Comparison of ENCODE assay signal across 12 cellular contexts in genomic region chr14:103220982-103221641, GRCh38.
DNase-seq lines count a peak whose midpoint lies in the region; ATAC-seq and TF ChIP-seq lines count a peak whose summit lies in the region.
"Had no signal": no experiment of that assay in that cellular context is flagged by ENCODE, and none has a peak within 500 bp of the region (broad histone marks: within the 10 kb centered on the region; RNA-seq: fewer than 3 reads in every experiment).

No MANE protein-coding gene starts in this region.

- H3K4me1 Mint-ChIP-seq in CD4-positive, alpha-beta T cell (ENCODE audit: low read depth) = no peaks in the 10 kb centered on the region
- H3K4me1 Mint-ChIP-seq: activated naive CD4-positive, alpha-beta T cell treated with anti-CD3 and anti-CD28 coated beads, Interleukin-2, amount 10 ng/mL, durations not matched to agents 7 days and 5 days had no signal

- ATAC-seq in GM18498 (IDR thresholded peaks at IDR 0.05; ENCODE audit: unreplicated experiment) (no peak), esophagus mucosa (no peak), HG02642 (IDR thresholded peaks at IDR 0.05; ENCODE audit: poor library complexity, unreplicated experiment) (no peak)
- no peak for ATAC-seq in CD4-positive, alpha-beta T cell (ENCODE audit: poor library complexity)
- ATAC-seq: activated CD8-positive, alpha-beta T cell treated with anti-CD3 and anti-CD28 coated beads, Interleukin-2, amount 10 ng/mL, durations not matched to agents 7 days and 5 days had no signal

- POLR2A ChIA-PET in CD4-positive, alpha-beta T cell (lab: Charles Lee) = no interaction called here

- H3K27me3 Mint-ChIP-seq in CD4-positive, alpha-beta T cell = peaks cover 50% of the 10 kb centered on the region

- peak overlapping the region in 1 of 3 experiments; percentile 28 for H3K4me3 ChIP-seq in mammary epithelial cell (replicated peaks in 1 of 3; ENCODE audit: insufficient read depth in 1 of 3, low read depth in 2 of 3, low read length in 3 of 3)
- peak overlapping the region; percentile 41; the same call in 1 of the 2 replicates for H3K4me3 ChIP-seq in iPS DF 6.9 (ENCODE audit: low read length)
- H3K4me3 ChIP-seq in skeletal muscle satellite cell (ENCODE audit: low read length) = peak overlapping the region; percentile 47

- no TSS peak for BruUV-seq in mammary epithelial cell (replicated peaks; lab: Mats Ljungman, UMichigan)

- in situ Hi-C loops in mammary epithelial cell (cut with MboI; ENCODE audit: low sequenced_read_pairs in 2 of 2) = no loop called here

- peak overlapping the region; percentile 74 for H3K4me2 ChIP-seq in mammary epithelial cell (ENCODE audit: insufficient read depth, low read depth, low read length)
- H3K4me2 ChIP-seq in skeletal muscle satellite cell (ENCODE audit: low read length) = peak overlapping the region; percentile 20

- no peaks in the 10 kb centered on the region for H3K79me2 ChIP-seq in mammary epithelial cell (ENCODE audit: insufficient read depth, low read length)

- TF ChIP-seq CTCF in mammary epithelial cell (conservative IDR thresholded peaks at IDR 0.05 in 1 of 2, IDR thresholded peaks at IDR 0.05 in 1 of 2; ENCODE audit: extremely low read depth in 1 of 2, insufficient read depth in 1 of 2, low read depth in 1 of 2, low read length in 2 of 2) = no peak
- TF ChIP-seq CTCF in CD4-positive, alpha-beta T cell (IDR thresholded peaks at IDR 0.05) = no peak

- CTCF ChIA-PET in mammary epithelial cell (lab: Charles Lee; ENCODE audit: low non-redundant PET) = no interaction called here
- CTCF ChIA-PET in CD4-positive, alpha-beta T cell (lab: Charles Lee) = no interaction called here

- no peak for DNase-seq in mammary epithelial cell
- no peak for DNase-seq in iPS DF 6.9 (ENCODE audit: low read depth, low spot score)
- DNase-seq in CD4-positive, alpha-beta T cell = no peak
- DNase-seq: activated CD8-positive, alpha-beta T cell treated with anti-CD3 and anti-CD28 coated beads, Interleukin-2, amount 10 ng/mL, durations not matched to agents 7 days and 5 days; activated naive CD4-positive, alpha-beta T cell treated with anti-CD3 and anti-CD28 coated beads, Interleukin-2, amount 10 ng/mL, durations not matched to agents 7 days and 5 days; head of caudate nucleus; NCI-H2227 treated with DMSO at 0.1 percent for 48 hours had no signal

- no peak overlapping the region for H3K27ac Mint-ChIP-seq in CD4-positive, alpha-beta T cell
- H3K27ac Mint-ChIP-seq: activated CD8-positive, alpha-beta T cell treated with anti-CD3 and anti-CD28 coated beads, Interleukin-2, amount 10 ng/mL, durations not matched to agents 7 days and 5 days; activated naive CD4-positive, alpha-beta T cell treated with anti-CD3 and anti-CD28 coated beads, Interleukin-2, amount 10 ng/mL, durations not matched to agents 7 days and 5 days had no signal

- no peaks in the 10 kb centered on the region for H3K36me3 Mint-ChIP-seq in CD4-positive, alpha-beta T cell (ENCODE audit: low read depth)
- H3K36me3 Mint-ChIP-seq: activated naive CD4-positive, alpha-beta T cell treated with anti-CD3 and anti-CD28 coated beads, Interleukin-2, amount 10 ng/mL, durations not matched to agents 7 days and 5 days had no signal

- no peaks in the 10 kb centered on the region for H3K36me3 ChIP-seq in ES-I3 (ENCODE audit: insufficient read depth, low read length)
- no peaks in the 10 kb centered on the region for H3K36me3 ChIP-seq in mammary epithelial cell (ENCODE audit: insufficient read depth, low read length)
- H3K36me3 ChIP-seq in iPS DF 6.9 (ENCODE audit: control insufficient read depth, insufficient read depth, low read length) = no peaks in the 10 kb centered on the region; the same call in 1 of the 2 replicates
- no peaks in the 10 kb centered on the region for H3K36me3 ChIP-seq in skeletal muscle satellite cell (ENCODE audit: insufficient read depth, low read length)

- dilution Hi-C loops in mammary epithelial cell (cut with HindIII; ENCODE audit: low sequenced_read_pairs) = no loop called here

- peak overlapping the region; percentile 64 for H2AFZ ChIP-seq in mammary epithelial cell (ENCODE audit: low read depth, low read length)

- H3K4me3 Mint-ChIP-seq in CD4-positive, alpha-beta T cell = no peak overlapping the region
- H3K4me3 Mint-ChIP-seq: activated CD8-positive, alpha-beta T cell treated with anti-CD3 and anti-CD28 coated beads, Interleukin-2, amount 10 ng/mL, durations not matched to agents 7 days and 5 days; activated naive CD4-positive, alpha-beta T cell treated with anti-CD3 and anti-CD28 coated beads, Interleukin-2, amount 10 ng/mL, durations not matched to agents 7 days and 5 days had no signal

- H3K4me1 ChIP-seq in ES-I3 (ENCODE audit: insufficient read depth, low read length) (no peaks in the 10 kb centered on the region), mammary epithelial cell (ENCODE audit: insufficient read depth, low read length) (peaks cover 4% of the 10 kb centered on the region), iPS DF 6.9 (ENCODE audit: control insufficient read depth, insufficient read depth, low read length) (0 out of 2 replicates have a peak, but pooled peaks cover 1% of the 10 kb centered on the region), skeletal muscle satellite cell (ENCODE audit: control insufficient read depth, insufficient read depth, low read length) (no peaks in the 10 kb centered on the region)

- H3K27ac ChIP-seq in mammary epithelial cell (ENCODE audit: insufficient read depth, low read depth, low read length) (no peak overlapping the region), iPS DF 6.9 (ENCODE audit: low read length) (no peak overlapping the region)
- no peak overlapping the region for H3K27ac ChIP-seq in CD4-positive, alpha-beta T cell (ENCODE audit: low read depth, low read length)

- H3K9me3 Mint-ChIP-seq in CD4-positive, alpha-beta T cell = no peaks in the 10 kb centered on the region
- H3K9me3 Mint-ChIP-seq: activated naive CD4-positive, alpha-beta T cell treated with anti-CD3 and anti-CD28 coated beads, Interleukin-2, amount 10 ng/mL, durations not matched to agents 7 days and 5 days had no signal

- intact Hi-C loops in mammary epithelial cell (cut with micrococcal nuclease) = no loop called here
- intact Hi-C loops in CD4-positive, alpha-beta T cell (cut with DNase I, micrococcal nuclease) = no loop called here

- H4K20me1 ChIP-seq in mammary epithelial cell (ENCODE audit: insufficient read depth, low read length) = no peaks in the 10 kb centered on the region

- no peaks in the 10 kb centered on the region; the same call in 1 of the 2 replicates for H3K9me3 ChIP-seq in ES-I3 (ENCODE audit: control insufficient read depth, insufficient read depth, low read length)
- H3K9me3 ChIP-seq in mammary epithelial cell (replicated peaks; ENCODE audit: insufficient read depth, low read length) = no peaks in the 10 kb centered on the region
- no peaks in the 10 kb centered on the region for H3K9me3 ChIP-seq in iPS DF 6.9 (ENCODE audit: control insufficient read depth, insufficient read depth, low read length)
- no peaks in the 10 kb centered on the region for H3K9me3 ChIP-seq in skeletal muscle satellite cell (replicated peaks; ENCODE audit: low read length)
- no peaks in the 10 kb centered on the region for H3K9me3 ChIP-seq in CD4-positive, alpha-beta T cell (ENCODE audit: control insufficient read depth, low read length)

- H3K27me3 ChIP-seq in mammary epithelial cell (ENCODE audit: insufficient read depth, low read length) (peaks cover 7% of the 10 kb centered on the region), iPS DF 6.9 (ENCODE audit: control insufficient read depth, insufficient read depth, low read length) (peaks cover 8% of the 10 kb centered on the region; the same call in 1 of the 2 replicates), skeletal muscle satellite cell (ENCODE audit: control insufficient read depth, insufficient read depth, low read length) (peaks cover 65% of the 10 kb centered on the region)
- H3K27me3 ChIP-seq in CD4-positive, alpha-beta T cell (ENCODE audit: control insufficient read depth, insufficient read depth, low read length) = peaks cover 40% of the 10 kb centered on the region

- H3K9ac ChIP-seq in ES-I3 (ENCODE audit: low read depth, low read length) (peak overlapping the region; percentile 57; the same call in 1 of the 2 replicates), mammary epithelial cell (ENCODE audit: insufficient read depth, low read length) (no peak overlapping the region), skeletal muscle satellite cell (ENCODE audit: low read depth, low read length) (no peak overlapping the region)

- WGBS in mammary epithelial cell (ENCODE audit: low coverage, missing lambda C conversion rate) = 77% methylated on average over 17 of the region's 30 CpGs
- no CpG with 5 or more reads among the region's 30 CpGs for WGBS in iPS DF 6.9 (ENCODE audit: insufficient coverage, insufficient read length)
